In genomic region chr6:30683980-30684338, GRCh38 we compare ENCODE assay signal across 8 cellular contexts. TPM values are rescaled to one million over a fixed set of nuclear protein-coding genes. Genes with fewer than 3 reads are reported as not detected.
A peak's percentile ranks its signal among the peaks of the same experiment; 100 is the strongest.
DNase-seq lines count a peak whose midpoint lies in the region; ATAC-seq and TF ChIP-seq lines count a peak whose summit lies in the region.

No MANE protein-coding gene starts in this region.

- peak overlapping the region; percentile 95 to 100 (median 96) for H3K4me3 Mint-ChIP-seq in CD4-positive, CD25-positive, alpha-beta regulatory T cell
- H3K4me3 Mint-ChIP-seq in neural progenitor cell: peak overlapping the region; percentile 87

- H3K27ac ChIP-seq in CD4-positive, CD25-positive, alpha-beta regulatory T cell (ENCODE audit: insufficient read depth, low read length, poor library complexity, severe bottlenecking): peak overlapping the region; percentile 96
- H3K27ac ChIP-seq in OCI-LY1 (ENCODE audit: low read depth, low read length, poor library complexity, severe bottlenecking) (peak overlapping the region; percentile 95), neural progenitor cell (no peak overlapping the region)
- peak overlapping the region; percentile 96 for H3K27ac ChIP-seq in effector memory CD4-positive, alpha-beta T cell (ENCODE audit: insufficient read depth, low read length, poor library complexity, severe bottlenecking)

- H4K20me1 ChIP-seq in OCI-LY1 (ENCODE audit: insufficient read depth, low read length) (no peaks in the 10 kb centered on the region), neural progenitor cell (ENCODE audit: low read depth) (peaks cover 57% of the 10 kb centered on the region)

- peak overlapping the region; percentile 93 to 98 (median 96) for H3K27ac Mint-ChIP-seq in CD4-positive, CD25-positive, alpha-beta regulatory T cell
- peak overlapping the region; percentile 89 for H3K27ac Mint-ChIP-seq in neural progenitor cell

- H3K9me3 ChIP-seq in CD4-positive, CD25-positive, alpha-beta regulatory T cell (ENCODE audit: control insufficient read depth in 2 of 2, low read length in 2 of 2): no peaks in the 10 kb centered on the region
- H3K9me3 ChIP-seq in OCI-LY1 (ENCODE audit: low read length) (no peaks in the 10 kb centered on the region), neural progenitor cell (ENCODE audit: low read depth) (no peaks in the 10 kb centered on the region)
- H3K9me3 ChIP-seq in effector memory CD4-positive, alpha-beta T cell (ENCODE audit: control insufficient read depth, low read length): no peaks in the 10 kb centered on the region

- peaks cover 38% of the 10 kb centered on the region for H3K79me2 ChIP-seq in OCI-LY1 (ENCODE audit: insufficient read depth, low read length)
- peaks cover 77% of the 10 kb centered on the region for H3K79me2 ChIP-seq in neural progenitor cell (ENCODE audit: low read depth)

- H3K36me3 Mint-ChIP-seq in CD4-positive, CD25-positive, alpha-beta regulatory T cell: peaks cover 43% of the 10 kb centered on the region
- peaks cover 14% of the 10 kb centered on the region for H3K36me3 Mint-ChIP-seq in neural progenitor cell

- no peak overlapping the region for H2AFZ ChIP-seq in OCI-LY1 (ENCODE audit: low read length)
- no peak overlapping the region for H2AFZ ChIP-seq in neural progenitor cell (replicated peaks)

- peak overlapping the region; percentile 89 for H3K4me3 ChIP-seq in CD4-positive, CD25-positive, alpha-beta regulatory T cell (ENCODE audit: low read depth, low read length)
- H3K4me3 ChIP-seq in OCI-LY1 (ENCODE audit: low read depth, low read length, poor library complexity, severe bottlenecking) (peak overlapping the region; percentile 87), neural progenitor cell (peak overlapping the region; percentile 41)
- H3K4me3 ChIP-seq in effector memory CD4-positive, alpha-beta T cell (ENCODE audit: insufficient read depth, low read depth, low read length, poor library complexity, severe bottlenecking): peak overlapping the region; percentile 99

- H3K4me2 ChIP-seq in OCI-LY1 (ENCODE audit: low read length) (peak overlapping the region; percentile 75), neural progenitor cell (peak overlapping the region; percentile 97)

- H3K27me3 ChIP-seq in CD4-positive, CD25-positive, alpha-beta regulatory T cell (ENCODE audit: control insufficient read depth, insufficient read depth, low read length): no peaks in the 10 kb centered on the region
- H3K27me3 ChIP-seq in OCI-LY1 (ENCODE audit: insufficient read depth, low read length): no peaks in the 10 kb centered on the region
- no peaks in the 10 kb centered on the region for H3K27me3 ChIP-seq in effector memory CD4-positive, alpha-beta T cell (replicated peaks; ENCODE audit: control insufficient read depth, insufficient read depth, low read length, poor library complexity, severe bottlenecking)
- no peaks in the 10 kb centered on the region for H3K27me3 ChIP-seq in neural progenitor cell

- ATAC-seq in CD4-positive, CD25-positive, alpha-beta regulatory T cell (ENCODE audit: low read depth in 2 of 2): no peak
- ATAC-seq in GM19452 (IDR thresholded peaks at IDR 0.05; ENCODE audit: unreplicated experiment) (no peak), GM21529 (IDR thresholded peaks at IDR 0.05; ENCODE audit: unreplicated experiment) (no peak)

- TF ChIP-seq CTCF in OCI-LY1 (IDR thresholded peaks at IDR 0.05; ENCODE audit: low read length): no peak
- no peak for TF ChIP-seq CTCF in neural progenitor cell (IDR thresholded peaks at IDR 0.05)

- H3K4me1 ChIP-seq in CD4-positive, CD25-positive, alpha-beta regulatory T cell (ENCODE audit: control insufficient read depth, insufficient read depth, low read length, poor library complexity, severe bottlenecking): peaks cover 73% of the 10 kb centered on the region
- H3K4me1 ChIP-seq in OCI-LY1 (ENCODE audit: insufficient read depth, low read length, severe bottlenecking) (peaks cover 82% of the 10 kb centered on the region), neural progenitor cell (peaks cover 68% of the 10 kb centered on the region)
- H3K4me1 ChIP-seq in effector memory CD4-positive, alpha-beta T cell (ENCODE audit: control insufficient read depth, insufficient read depth, low read length, poor library complexity, severe bottlenecking): peaks cover 41% of the 10 kb centered on the region

- H3F3A ChIP-seq in OCI-LY1 (ENCODE audit: insufficient read depth, low read length): peaks cover 18% of the 10 kb centered on the region
- peaks cover 30% of the 10 kb centered on the region for H3F3A ChIP-seq in neural progenitor cell (ENCODE audit: low read depth)

- H3K9me3 Mint-ChIP-seq in CD4-positive, CD25-positive, alpha-beta regulatory T cell: peaks cover 0 to 6% (median 0%) of the 10 kb centered on the region in 7 donors
- no peaks in the 10 kb centered on the region for H3K9me3 Mint-ChIP-seq in neural progenitor cell

- peaks cover 8 to 48% (median 21%) of the 10 kb centered on the region in 4 donors for H3K4me1 Mint-ChIP-seq in CD4-positive, CD25-positive, alpha-beta regulatory T cell
- H3K4me1 Mint-ChIP-seq in neural progenitor cell: peaks cover 78% of the 10 kb centered on the region

- no peak for DNase-seq in CD4-positive, CD25-positive, alpha-beta regulatory T cell
- no peak for DNase-seq in effector memory CD4-positive, alpha-beta T cell
- no peak for DNase-seq in neural progenitor cell (ENCODE audit: low spot score)
- no peak for DNase-seq in AG08396 (ENCODE audit: low spot score)
- no peak for DNase-seq in HUDEP-2 (lab: John Stamatoyannopoulos, UW; ENCODE audit: unreplicated experiment in 76 of 76)

- no peaks in the 10 kb centered on the region for H3K9me2 ChIP-seq in OCI-LY1 (ENCODE audit: low read depth, low read length)

- H3K9ac ChIP-seq in OCI-LY1 (ENCODE audit: low read length): peak overlapping the region; percentile 95
- H3K9ac ChIP-seq in neural progenitor cell: no peak overlapping the region

- peaks cover 5% of the 10 kb centered on the region for H3K36me3 ChIP-seq in CD4-positive, CD25-positive, alpha-beta regulatory T cell (ENCODE audit: control insufficient read depth, insufficient read depth, low read length)
- H3K36me3 ChIP-seq in OCI-LY1 (ENCODE audit: insufficient read depth, low read length) (peaks cover 10% of the 10 kb centered on the region; the same call in 1 of the 2 replicates), neural progenitor cell (no peaks in the 10 kb centered on the region)
- no peaks in the 10 kb centered on the region for H3K36me3 ChIP-seq in effector memory CD4-positive, alpha-beta T cell (ENCODE audit: control insufficient read depth, insufficient read depth, low read length)

- peaks cover 5% of the 10 kb centered on the region for H3K27me3 Mint-ChIP-seq in CD4-positive, CD25-positive, alpha-beta regulatory T cell
- H3K27me3 Mint-ChIP-seq in neural progenitor cell (ENCODE audit: insufficient read depth, low read depth): peaks cover 9% of the 10 kb centered on the region

RNA-seq across cellular contexts. Expression of gene PPP1R18, which starts 2.5 kb away (rescaled TPM):
- 164 TPM for total RNA-seq in CD4-positive, CD25-positive, alpha-beta regulatory T cell
- polyA plus RNA-seq in CD4-positive, CD25-positive, alpha-beta regulatory T cell: 100 to 1,000 TPM; 110 to 159 (median 119) TPM
- 10.2 and 25.4 TPM in 2 replicates for total RNA-seq in neural progenitor cell (ENCODE audit: low replicate concordance)

RNA-seq across cellular contexts. Expression of gene NRM, which starts 6.8 kb away (rescaled TPM):
- total RNA-seq in CD4-positive, CD25-positive, alpha-beta regulatory T cell: 9.0 TPM
- 10 to 100 TPM in 1 of 4 donors, 1 to 10 TPM in 3; 7.5 to 17.7 (median 9.2) TPM for polyA plus RNA-seq in CD4-positive, CD25-positive, alpha-beta regulatory T cell
- 12.4 and 38.3 TPM in 2 replicates for total RNA-seq in neural progenitor cell (ENCODE audit: low replicate concordance)

RNA-seq across cellular contexts. Expression of gene DHX16, which starts 11.2 kb away (rescaled TPM):
- total RNA-seq in CD4-positive, CD25-positive, alpha-beta regulatory T cell: 33.8 TPM
- polyA plus RNA-seq in CD4-positive, CD25-positive, alpha-beta regulatory T cell: 10 to 100 TPM; 13.2 to 25.3 (median 16.7) TPM
- 17.6 and 29.2 TPM in 2 replicates for total RNA-seq in neural progenitor cell (ENCODE audit: low replicate concordance)

RNA-seq across cellular contexts. Expression of gene MDC1, which starts 33.1 kb away (rescaled TPM):
- 32.7 TPM for total RNA-seq in CD4-positive, CD25-positive, alpha-beta regulatory T cell
- 1 to 10 TPM; 1.2 to 5.0 (median 3.7) TPM for polyA plus RNA-seq in CD4-positive, CD25-positive, alpha-beta regulatory T cell
- 22.6 and 29.5 TPM in 2 replicates for total RNA-seq in neural progenitor cell (ENCODE audit: low replicate concordance)

RNA-seq across cellular contexts. Expression of gene TUBB, which starts 36.2 kb away (rescaled TPM):
- total RNA-seq in CD4-positive, CD25-positive, alpha-beta regulatory T cell: 119 TPM
- 100 to 1,000 TPM; 125 to 158 (median 138) TPM for polyA plus RNA-seq in CD4-positive, CD25-positive, alpha-beta regulatory T cell
- 1,479 and 2,270 TPM in 2 replicates for total RNA-seq in neural progenitor cell (ENCODE audit: low replicate concordance)

Comparison
In these comparisons a context has a peak if more than half of its experiments do, and no peak if none do; other contexts are left out.
1. H3K4me3 ChIP-seq: peak in every context shown above with its lines; median percentile 99 in effector memory CD4-positive, alpha-beta T cell; 89 in CD4-positive, CD25-positive, alpha-beta regulatory T cell; 87 in OCI-LY1; 41 in neural progenitor cell.